Comparison of ENCODE assay signal across 1 cellular context in genomic region chr11:108882211-108882831, GRCh38.
TF ChIP-seq lines count a peak whose summit lies in the region.

No MANE protein-coding gene starts in this region.

TF ChIP-seq in HEK293, 187 proteins besides CTCF, POLR2A, EP300 and RAD21 (continued from another document and continues in another):
- TF ChIP-seq REST (tag by site-specific recombination; IDR thresholded peaks at IDR 0.05) (no peak), ZXDB (tag by site-specific recombination; IDR thresholded peaks at IDR 0.05) (no peak), OSR2 (tag by site-specific recombination; IDR thresholded peaks at IDR 0.05) (peak; percentile 78), ZNF391 (tag by site-specific recombination; IDR thresholded peaks at IDR 0.05; ENCODE audit: borderline replicate concordance, low read depth) (no peak), GFI1B (tag by site-specific recombination; IDR thresholded peaks at IDR 0.05) (no peak), OVOL3 (tag by site-specific recombination; IDR thresholded peaks at IDR 0.05) (no peak), GLIS2 (tag by site-specific recombination; IDR thresholded peaks at IDR 0.05) (no peak), ZNF157 (tag by site-specific recombination; IDR thresholded peaks at IDR 0.05) (no peak), HIC1 (tag by site-specific recombination; IDR thresholded peaks at IDR 0.05) (peak; percentile 59), MEIS1 (CRISPR knock-in tag; IDR thresholded peaks at IDR 0.05; ENCODE audit: borderline replicate concordance) (no peak), ZNF521 (tag by site-specific recombination; IDR thresholded peaks at IDR 0.05) (no peak), ZNF239 (tag by site-specific recombination; IDR thresholded peaks at IDR 0.05) (no peak), ELK4 (IDR thresholded peaks at IDR 0.05; ENCODE audit: borderline replicate concordance, low read depth, low read length) (no peak), ZNF510 (tag by site-specific recombination; IDR thresholded peaks at IDR 0.05; ENCODE audit: insufficient replicate concordance) (no peak), ZNF560 (tag by site-specific recombination; IDR thresholded peaks at IDR 0.05; ENCODE audit: borderline replicate concordance) (no peak), ZNF10 (tag by site-specific recombination; IDR thresholded peaks at IDR 0.05) (no peak), ZNF624 (tag by site-specific recombination; IDR thresholded peaks at IDR 0.05) (no peak), ZNF175 (tag by site-specific recombination; IDR thresholded peaks at IDR 0.05) (no peak), ZNF692 (tag by site-specific recombination; IDR thresholded peaks at IDR 0.05) (no peak), ZNF23 (tag by site-specific recombination; IDR thresholded peaks at IDR 0.05; ENCODE audit: borderline replicate concordance) (no peak), ZNF202 (tag by site-specific recombination; IDR thresholded peaks at IDR 0.05; ENCODE audit: borderline replicate concordance) (no peak), ZNF555 (tag by site-specific recombination; conservative IDR thresholded peaks at IDR 0.05) (no peak), GLI2 (tag by site-specific recombination; IDR thresholded peaks at IDR 0.05; ENCODE audit: borderline replicate concordance, low read depth) (0 out of 2 replicates have a peak, but pooled peaks have one; percentile 8), RBAK (tag by site-specific recombination; IDR thresholded peaks at IDR 0.05) (no peak), EGR2 (tag by site-specific recombination; IDR thresholded peaks at IDR 0.05; ENCODE audit: low read depth) (no peak), ZSCAN5A (tag by site-specific recombination; IDR thresholded peaks at IDR 0.05) (no peak), MYNN (tag by site-specific recombination; IDR thresholded peaks at IDR 0.05; ENCODE audit: borderline replicate concordance) (no peak), KLF16 (tag by site-specific recombination; IDR thresholded peaks at IDR 0.05) (no peak), TRIM28 (IDR thresholded peaks at IDR 0.05; ENCODE audit: borderline replicate concordance, low read length) (0 out of 2 replicates have a peak, but pooled peaks have one; percentile 25), WT1 (tag by site-specific recombination; IDR thresholded peaks at IDR 0.05) (peak; percentile 67), ZNF169 (tag by site-specific recombination; IDR thresholded peaks at IDR 0.05) (no peak), ZNF777 (tag by site-specific recombination; IDR thresholded peaks at IDR 0.05; ENCODE audit: borderline replicate concordance) (no peak), ZNF2 (tag by site-specific recombination; IDR thresholded peaks at IDR 0.05) (no peak), PRDM1 (tag by site-specific recombination; IDR thresholded peaks at IDR 0.05) (no peak), ZNF112 (tag by site-specific recombination; IDR thresholded peaks at IDR 0.05) (no peak), ZNF629 (tag by site-specific recombination; IDR thresholded peaks at IDR 0.05) (0 out of 2 replicates have a peak, but pooled peaks have one; percentile 32), ZNF138 (tag by site-specific recombination; IDR thresholded peaks at IDR 0.05; ENCODE audit: borderline replicate concordance) (no peak), KLF9 (tag by site-specific recombination; IDR thresholded peaks at IDR 0.05; ENCODE audit: low read depth) (no peak)
- TF ChIP-seq, protein P1, sequence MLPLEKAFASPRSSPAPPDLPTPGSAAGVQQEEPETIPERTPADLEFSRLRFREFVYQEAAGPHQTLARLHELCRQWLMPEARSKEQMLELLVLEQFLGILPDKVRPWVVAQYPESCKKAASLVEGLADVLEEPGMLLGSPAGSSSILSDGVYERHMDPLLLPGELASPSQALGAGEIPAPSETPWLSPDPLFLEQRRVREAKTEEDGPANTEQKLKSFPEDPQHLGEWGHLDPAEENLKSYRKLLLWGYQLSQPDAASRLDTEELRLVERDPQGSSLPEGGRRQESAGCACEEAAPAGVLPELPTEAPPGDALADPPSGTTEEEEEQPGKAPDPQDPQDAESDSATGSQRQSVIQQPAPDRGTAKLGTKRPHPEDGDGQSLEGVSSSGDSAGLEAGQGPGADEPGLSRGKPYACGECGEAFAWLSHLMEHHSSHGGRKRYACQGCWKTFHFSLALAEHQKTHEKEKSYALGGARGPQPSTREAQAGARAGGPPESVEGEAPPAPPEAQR (tag by site-specific recombination; IDR thresholded peaks at IDR 0.05), result no peak
- TF ChIP-seq, protein P2, sequence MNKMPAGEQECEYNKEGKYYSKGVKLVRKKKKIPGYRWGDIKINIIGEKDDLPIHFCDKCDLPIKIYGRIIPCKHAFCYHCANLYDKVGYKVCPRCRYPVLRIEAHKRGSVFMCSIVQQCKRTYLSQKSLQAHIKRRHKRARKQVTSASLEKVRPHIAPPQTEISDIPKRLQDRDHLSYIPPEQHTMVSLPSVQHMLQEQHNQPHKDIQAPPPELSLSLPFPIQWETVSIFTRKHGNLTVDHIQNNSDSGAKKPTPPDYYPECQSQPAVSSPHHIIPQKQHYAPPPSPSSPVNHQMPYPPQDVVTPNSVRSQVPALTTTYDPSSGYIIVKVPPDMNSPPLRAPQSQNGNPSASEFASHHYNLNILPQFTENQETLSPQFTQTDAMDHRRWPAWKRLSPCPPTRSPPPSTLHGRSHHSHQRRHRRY (tag by site-specific recombination; IDR thresholded peaks at IDR 0.05), result no peak
- TF ChIP-seq, protein P3, sequence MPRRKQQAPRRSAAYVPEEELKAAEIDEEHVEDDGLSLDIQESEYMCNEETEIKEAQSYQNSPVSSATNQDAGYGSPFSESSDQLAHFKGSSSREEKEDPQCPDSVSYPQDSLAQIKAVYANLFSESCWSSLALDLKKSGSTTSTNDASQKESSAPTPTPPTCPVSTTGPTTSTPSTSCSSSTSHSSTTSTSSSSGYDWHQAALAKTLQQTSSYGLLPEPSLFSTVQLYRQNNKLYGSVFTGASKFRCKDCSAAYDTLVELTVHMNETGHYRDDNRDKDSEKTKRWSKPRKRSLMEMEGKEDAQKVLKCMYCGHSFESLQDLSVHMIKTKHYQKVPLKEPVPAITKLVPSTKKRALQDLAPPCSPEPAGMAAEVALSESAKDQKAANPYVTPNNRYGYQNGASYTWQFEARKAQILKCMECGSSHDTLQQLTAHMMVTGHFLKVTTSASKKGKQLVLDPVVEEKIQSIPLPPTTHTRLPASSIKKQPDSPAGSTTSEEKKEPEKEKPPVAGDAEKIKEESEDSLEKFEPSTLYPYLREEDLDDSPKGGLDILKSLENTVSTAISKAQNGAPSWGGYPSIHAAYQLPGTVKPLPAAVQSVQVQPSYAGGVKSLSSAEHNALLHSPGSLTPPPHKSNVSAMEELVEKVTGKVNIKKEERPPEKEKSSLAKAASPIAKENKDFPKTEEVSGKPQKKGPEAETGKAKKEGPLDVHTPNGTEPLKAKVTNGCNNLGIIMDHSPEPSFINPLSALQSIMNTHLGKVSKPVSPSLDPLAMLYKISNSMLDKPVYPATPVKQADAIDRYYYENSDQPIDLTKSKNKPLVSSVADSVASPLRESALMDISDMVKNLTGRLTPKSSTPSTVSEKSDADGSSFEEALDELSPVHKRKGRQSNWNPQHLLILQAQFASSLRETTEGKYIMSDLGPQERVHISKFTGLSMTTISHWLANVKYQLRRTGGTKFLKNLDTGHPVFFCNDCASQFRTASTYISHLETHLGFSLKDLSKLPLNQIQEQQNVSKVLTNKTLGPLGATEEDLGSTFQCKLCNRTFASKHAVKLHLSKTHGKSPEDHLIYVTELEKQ (tag by site-specific recombination; IDR thresholded peaks at IDR 0.05; ENCODE audit: borderline replicate concordance), result no peak
- TF ChIP-seq, protein P4, sequence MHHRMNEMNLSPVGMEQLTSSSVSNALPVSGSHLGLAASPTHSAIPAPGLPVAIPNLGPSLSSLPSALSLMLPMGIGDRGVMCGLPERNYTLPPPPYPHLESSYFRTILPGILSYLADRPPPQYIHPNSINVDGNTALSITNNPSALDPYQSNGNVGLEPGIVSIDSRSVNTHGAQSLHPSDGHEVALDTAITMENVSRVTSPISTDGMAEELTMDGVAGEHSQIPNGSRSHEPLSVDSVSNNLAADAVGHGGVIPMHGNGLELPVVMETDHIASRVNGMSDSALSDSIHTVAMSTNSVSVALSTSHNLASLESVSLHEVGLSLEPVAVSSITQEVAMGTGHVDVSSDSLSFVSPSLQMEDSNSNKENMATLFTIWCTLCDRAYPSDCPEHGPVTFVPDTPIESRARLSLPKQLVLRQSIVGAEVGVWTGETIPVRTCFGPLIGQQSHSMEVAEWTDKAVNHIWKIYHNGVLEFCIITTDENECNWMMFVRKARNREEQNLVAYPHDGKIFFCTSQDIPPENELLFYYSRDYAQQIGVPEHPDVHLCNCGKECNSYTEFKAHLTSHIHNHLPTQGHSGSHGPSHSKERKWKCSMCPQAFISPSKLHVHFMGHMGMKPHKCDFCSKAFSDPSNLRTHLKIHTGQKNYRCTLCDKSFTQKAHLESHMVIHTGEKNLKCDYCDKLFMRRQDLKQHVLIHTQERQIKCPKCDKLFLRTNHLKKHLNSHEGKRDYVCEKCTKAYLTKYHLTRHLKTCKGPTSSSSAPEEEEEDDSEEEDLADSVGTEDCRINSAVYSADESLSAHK (tag by site-specific recombination; IDR thresholded peaks at IDR 0.05), result no peak
- TF ChIP-seq, protein P5, sequence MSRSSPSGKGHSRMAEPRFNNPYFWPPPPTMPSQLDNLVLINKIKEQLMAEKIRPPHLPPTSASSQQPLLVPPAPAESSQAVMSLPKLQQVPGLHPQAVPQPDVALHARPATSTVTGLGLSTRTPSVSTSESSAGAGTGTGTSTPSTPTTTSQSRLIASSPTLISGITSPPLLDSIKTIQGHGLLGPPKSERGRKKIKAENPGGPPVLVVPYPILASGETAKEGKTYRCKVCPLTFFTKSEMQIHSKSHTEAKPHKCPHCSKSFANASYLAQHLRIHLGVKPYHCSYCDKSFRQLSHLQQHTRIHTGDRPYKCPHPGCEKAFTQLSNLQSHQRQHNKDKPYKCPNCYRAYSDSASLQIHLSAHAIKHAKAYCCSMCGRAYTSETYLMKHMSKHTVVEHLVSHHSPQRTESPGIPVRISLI (tag by site-specific recombination; IDR thresholded peaks at IDR 0.05), result no peak
